ENCODE assay signal across 11 cellular contexts in the genomic region with DNA sequence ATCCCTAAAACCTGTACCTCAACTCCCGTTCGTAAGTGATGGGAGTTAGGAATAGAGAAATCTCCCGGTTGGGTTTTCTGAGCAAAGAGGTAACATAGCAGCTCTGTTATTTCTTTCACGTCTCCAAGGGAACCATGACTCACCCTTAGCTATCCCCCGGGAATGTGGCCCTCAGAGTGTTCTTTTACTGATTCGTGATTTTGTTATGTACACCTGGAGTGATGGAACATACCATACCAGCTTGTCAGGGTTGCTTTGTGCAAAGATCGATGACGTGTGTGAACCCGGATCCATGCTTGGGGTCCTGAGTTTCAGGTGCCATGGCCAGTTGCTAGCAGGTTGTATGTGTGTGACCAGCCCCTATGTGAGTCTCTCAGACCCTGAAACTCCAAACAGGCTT. TPM values are rescaled to one million over a fixed set of nuclear protein-coding genes. Genes with fewer than 3 reads are reported as not detected.
DNase-seq lines count a peak whose midpoint lies in the region; ATAC-seq and TF ChIP-seq lines count a peak whose summit lies in the region.
"Had no signal": no experiment of that assay in that cellular context is flagged by ENCODE, and none has a peak within 500 bp of the region (broad histone marks: within the 10 kb centered on the region; RNA-seq: fewer than 3 reads in every experiment).

No MANE protein-coding gene starts in this region.

- peak overlapping the region; percentile 92 for H3K27ac ChIP-seq in mesodermal cell (ENCODE audit: low read depth, low read length, severe bottlenecking)
- no peak overlapping the region for H3K27ac ChIP-seq in WERI-Rb-1

- intact Hi-C loops in Right ventricle myocardium superior (cut with DNase I): no loop called here

- H3K9me3 ChIP-seq in mesodermal cell (ENCODE audit: control insufficient read depth, low read length) (no peaks in the 10 kb centered on the region), WERI-Rb-1 (ENCODE audit: severe bottlenecking) (no peaks in the 10 kb centered on the region)

- no peaks in the 10 kb centered on the region for H3K9me3 Mint-ChIP-seq in activated CD4-positive, alpha-beta memory T cell treated with anti-CD3 and anti-CD28 coated beads, Interleukin-2, amount 10 ng/mL, durations not matched to agents 7 days and 5 days
- H3K9me3 Mint-ChIP-seq: activated B cell treated with CpG ODN at 0.5 μM for 24 hours had no signal

- peaks cover 9% of the 10 kb centered on the region for H3K27me3 ChIP-seq in WERI-Rb-1 (ENCODE audit: insufficient read depth, low read depth, severe bottlenecking)

- H3K4me3 ChIP-seq in mesodermal cell (ENCODE audit: extremely low read depth, insufficient read depth, low read length, poor library complexity, severe bottlenecking): no peak overlapping the region
- H3K4me3 ChIP-seq in WERI-Rb-1 (ENCODE audit: low read depth, low read length): no peak overlapping the region

- no peak overlapping the region for H3K27ac Mint-ChIP-seq in activated CD4-positive, alpha-beta memory T cell treated with anti-CD3 and anti-CD28 coated beads, Interleukin-2, amount 10 ng/mL, durations not matched to agents 7 days and 5 days
- H3K27ac Mint-ChIP-seq: activated B cell treated with CpG ODN at 0.5 μM for 24 hours had no signal

- peak; percentile 88 for DNase-seq in ELR (ENCODE audit: low read depth)
- peak; percentile 13 for DNase-seq in NCI-H2171 treated with DMSO at 0.1 percent for 48 hours (lab: John Stamatoyannopoulos, UW)
- peak; percentile 66 for DNase-seq in dermis blood vessel endothelial cell
- no peak for DNase-seq in WERI-Rb-1
- no peak for DNase-seq in Right ventricle myocardium superior
- DNase-seq in activated CD4-positive, alpha-beta memory T cell treated with anti-CD3 and anti-CD28 coated beads, Interleukin-2, amount 10 ng/mL, durations not matched to agents 7 days and 5 days: no peak
- DNase-seq: activated B cell treated with CpG ODN at 0.5 μM for 24 hours, activated gamma-delta T cell, left ventricle myocardium superior had no signal

- POLR2A ChIA-PET in activated CD4-positive, alpha-beta memory T cell treated with anti-CD3 and anti-CD28 coated beads, Interleukin-2, amount 10 ng/mL, durations not matched to agents 7 days and 5 days (lab: Charles Lee): no interaction called here

- CTCF ChIA-PET in activated CD4-positive, alpha-beta memory T cell treated with anti-CD3 and anti-CD28 coated beads, Interleukin-2, amount 10 ng/mL, durations not matched to agents 7 days and 5 days (lab: Charles Lee): no interaction called here

- ATAC-seq in Right ventricle myocardium superior (ENCODE audit: poor library complexity) (no peak), HG02938 (IDR thresholded peaks at IDR 0.05; ENCODE audit: unreplicated experiment) (no peak)
- ATAC-seq: left ventricle myocardium superior had no signal

- H3K4me1 Mint-ChIP-seq in activated CD4-positive, alpha-beta memory T cell treated with anti-CD3 and anti-CD28 coated beads, Interleukin-2, amount 10 ng/mL, durations not matched to agents 7 days and 5 days: no peaks in the 10 kb centered on the region
- H3K4me1 Mint-ChIP-seq: activated B cell treated with CpG ODN at 0.5 μM for 24 hours had no signal

- peaks cover 11% of the 10 kb centered on the region for H3K4me1 ChIP-seq in mesodermal cell (ENCODE audit: control insufficient read depth, insufficient read depth, low read length, poor library complexity, severe bottlenecking)

- 73% methylated on average over 3 of the region's 9 CpGs; no CpG with 5 or more reads in 1 of the 2 experiments for WGBS in mesodermal cell (ENCODE audit: insufficient coverage in 2 of 2), 2 experiments

- no peak for TF ChIP-seq CTCF in WERI-Rb-1 (IDR thresholded peaks at IDR 0.05; ENCODE audit: low read depth, low read length)

- no peak overlapping the region for H3K4me3 Mint-ChIP-seq in activated CD4-positive, alpha-beta memory T cell treated with anti-CD3 and anti-CD28 coated beads, Interleukin-2, amount 10 ng/mL, durations not matched to agents 7 days and 5 days
- H3K4me3 Mint-ChIP-seq: activated B cell treated with CpG ODN at 0.5 μM for 24 hours had no signal

- no peaks in the 10 kb centered on the region for H3K36me3 ChIP-seq in mesodermal cell (ENCODE audit: control insufficient read depth, insufficient read depth, low read length)
- H3K36me3 ChIP-seq in WERI-Rb-1: no peaks in the 10 kb centered on the region

- H3K27me3 Mint-ChIP-seq in activated CD4-positive, alpha-beta memory T cell treated with anti-CD3 and anti-CD28 coated beads, Interleukin-2, amount 10 ng/mL, durations not matched to agents 7 days and 5 days: no peaks in the 10 kb centered on the region
- H3K27me3 Mint-ChIP-seq: activated B cell treated with CpG ODN at 0.5 μM for 24 hours had no signal

- H3K36me3 Mint-ChIP-seq in activated CD4-positive, alpha-beta memory T cell treated with anti-CD3 and anti-CD28 coated beads, Interleukin-2, amount 10 ng/mL, durations not matched to agents 7 days and 5 days (ENCODE audit: low read depth): peaks cover 4% of the 10 kb centered on the region

RNA-seq across cellular contexts. Expression of gene HPRT1, which starts 52.6 kb away (rescaled TPM):
- total RNA-seq in dermis blood vessel endothelial cell: 24.7 and 29.0 TPM in 2 replicates
- 23.2 TPM for polyA plus RNA-seq in mesodermal cell (2013, experiment 1 of 2)
- polyA plus RNA-seq in mesodermal cell (2013, experiment 2 of 2): 30.2 TPM
- total RNA-seq in Right ventricle myocardium superior: 18.5 TPM
- total RNA-seq in activated CD4-positive, alpha-beta memory T cell treated with anti-CD3 and anti-CD28 coated beads, Interleukin-2, amount 10 ng/mL, durations not matched to agents 7 days and 5 days: 10 to 100 TPM; 78.8 to 83.8 TPM

Comparison
In these comparisons a context has a peak if more than half of its experiments do, and no peak if none do; other contexts are left out.
1. DNase-seq: peak in ELR (single experiment), NCI-H2171 treated with DMSO at 0.1 percent for 48 hours (single experiment) and dermis blood vessel endothelial cell (single experiment); none in WERI-Rb-1 (single experiment), Right ventricle myocardium superior (single experiment) and activated CD4-positive, alpha-beta memory T cell treated with anti-CD3 and anti-CD28 coated beads, Interleukin-2, amount 10 ng/mL, durations not matched to agents 7 days and 5 days (single experiment).